ENCODE assay signal across 8 cellular contexts in genomic region chr9:37466037-37466709, GRCh38. TPM values are rescaled to one million over a fixed set of nuclear protein-coding genes. Genes with fewer than 3 reads are reported as not detected.
A peak's percentile ranks its signal among the peaks of the same experiment; 100 is the strongest.
DNase-seq lines count a peak whose midpoint lies in the region; ATAC-seq, FAIRE-seq and TF ChIP-seq lines count a peak whose summit lies in the region.

No MANE protein-coding gene starts in this region.

- H3K9me3 ChIP-seq in CD4-positive, alpha-beta T cell (ENCODE audit: control insufficient read depth, low read length), result no peaks in the 10 kb centered on the region
- no peaks in the 10 kb centered on the region for H3K9me3 ChIP-seq in SU-DHL-6 (ENCODE audit: insufficient read depth, low read length)
- H3K9me3 ChIP-seq in keratinocyte (ENCODE audit: control insufficient read depth, low read depth, low read length), result no peaks in the 10 kb centered on the region
- no peaks in the 10 kb centered on the region for H3K9me3 ChIP-seq in small intestine (ENCODE audit: control insufficient read depth, low read depth)

- in situ Hi-C loops in GM13977 (cut with MboI; ENCODE audit: low pct_unique_long_range_greater_than_20kb, low sequenced_read_pairs, unreplicated experiment), result no loop called here

- POLR2A ChIA-PET in CD4-positive, alpha-beta T cell (lab: Charles Lee), result interaction anchor here (0.5 to 2.5 kb wide), 13 partner anchors 9 to 1717 kb away, joined by 3 to 52 read pairs (median 4); partner anchors contain the start of genes GRHPR, POLR1E, RGP1 and TOMM5

- no peaks in the 10 kb centered on the region for H3K9me2 ChIP-seq in SU-DHL-6 (replicated peaks; ENCODE audit: insufficient read depth, low read length)

- DNase-seq in CD4-positive, alpha-beta T cell, result peak in 2 of 10 experiments; percentile 1 to 38
- peak; percentile 71 for DNase-seq in HuH-7 (ENCODE audit: low spot score)
- DNase-seq in caudate nucleus (lab: John Stamatoyannopoulos, UW), result peak in 49 of 61 donors; percentile 9 to 83 (median 54)
- no peak for DNase-seq in keratinocyte (ENCODE audit: low read depth, low spot score)
- peak; percentile 71 for DNase-seq in small intestine
- no peak for DNase-seq in GM13977 (ENCODE audit: low spot score)

- H3K27me3 ChIP-seq in CD4-positive, alpha-beta T cell (ENCODE audit: control insufficient read depth, insufficient read depth, low read length), result no peaks in the 10 kb centered on the region
- H3K27me3 ChIP-seq in SU-DHL-6 (ENCODE audit: low read length), result no peaks in the 10 kb centered on the region
- H3K27me3 ChIP-seq in keratinocyte (ENCODE audit: control insufficient read depth, extremely low read depth, insufficient read depth, low read length), result no peaks in the 10 kb centered on the region
- H3K27me3 ChIP-seq in small intestine (ENCODE audit: control insufficient read depth in 2 of 2, insufficient read depth in 2 of 2, low read length in 2 of 2), result no peaks in the 10 kb centered on the region

- H4K20me1 ChIP-seq in SU-DHL-6 (ENCODE audit: low read depth, low read length) (peaks cover 9% of the 10 kb centered on the region; the same call in 1 of the 2 replicates), keratinocyte (ENCODE audit: control insufficient read depth, extremely low read depth, insufficient read depth, low read length) (no peaks in the 10 kb centered on the region)

- no peaks in the 10 kb centered on the region for H3K9me3 Mint-ChIP-seq in CD4-positive, alpha-beta T cell

- H3K27ac Mint-ChIP-seq in CD4-positive, alpha-beta T cell, result peak overlapping the region; percentile 92

- intact Hi-C loops in CD4-positive, alpha-beta T cell (cut with DNase I, micrococcal nuclease), result loop anchor here (1.0 to 10.0 kb wide), 8 partner anchors 18 to 1069 kb away; partner anchors contain the start of genes GRHPR (in 1 of the 2), MELK (in 1 of the 2), TOMM5 (in 1 of the 2) and TRMT10B (in 1 of the 2)

- FAIRE-seq in keratinocyte (lab: Jason Lieb, UNC) (no peak), small intestine (lab: Jason Lieb, UNC) (no peak)

- H3K36me3 ChIP-seq in SU-DHL-6 (ENCODE audit: low read length) (no peaks in the 10 kb centered on the region), keratinocyte (ENCODE audit: control insufficient read depth in 2 of 2, extremely low read depth in 1 of 2, insufficient read depth in 2 of 2, low read length in 2 of 2) (no peaks in the 10 kb centered on the region), small intestine (ENCODE audit: control insufficient read depth in 2 of 2, insufficient read depth in 2 of 2, low read length in 2 of 2) (no peaks in the 10 kb centered on the region)

- H2AFZ ChIP-seq in SU-DHL-6 (ENCODE audit: low read depth, low read length, severe bottlenecking), result peak overlapping the region; percentile 77
- peak overlapping the region; percentile 82 for H2AFZ ChIP-seq in keratinocyte (ENCODE audit: control insufficient read depth, low read length)

- H3K4me1 ChIP-seq in keratinocyte (ENCODE audit: control insufficient read depth, extremely low read depth, insufficient read depth, low read length) (peaks cover 26% of the 10 kb centered on the region), small intestine (ENCODE audit: control insufficient read depth in 2 of 2, insufficient read depth in 1 of 2, low read depth in 1 of 2, low read length in 1 of 2) (peaks cover 0 to 4% of the 10 kb centered on the region in 2 donors)

- peaks cover 37% of the 10 kb centered on the region for H3K4me1 Mint-ChIP-seq in CD4-positive, alpha-beta T cell (ENCODE audit: low read depth)

- H3K4me2 ChIP-seq in SU-DHL-6 (ENCODE audit: low read depth, low read length, poor library complexity, severe bottlenecking), result peak overlapping the region; percentile 80
- H3K4me2 ChIP-seq in keratinocyte (ENCODE audit: control insufficient read depth, extremely low read depth, insufficient read depth, low read depth, low read length), result peak overlapping the region; percentile 70

- no peaks in the 10 kb centered on the region for H3K9me1 ChIP-seq in keratinocyte (ENCODE audit: control insufficient read depth, extremely low read depth, insufficient read depth, low read length)

- TF ChIP-seq CTCF in CD4-positive, alpha-beta T cell (IDR thresholded peaks at IDR 0.05), result no peak
- TF ChIP-seq CTCF in SU-DHL-6 (IDR thresholded peaks at IDR 0.05; ENCODE audit: insufficient read depth, low read length, poor library complexity, severe bottlenecking) (no peak), keratinocyte (optimal IDR thresholded peaks at IDR 0.05 in 1 of 3, IDR thresholded peaks at IDR 0.05 in 1 of 3, conservative IDR thresholded peaks at IDR 0.05 in 1 of 3; ENCODE audit: extremely low read depth in 1 of 3, insufficient read depth in 2 of 3, low read length in 3 of 3) (no peak), GM13977 (IDR thresholded peaks at IDR 0.05; ENCODE audit: extremely low read depth, insufficient read depth, missing control alignments) (no peak)

- H3K4me3 ChIP-seq in SU-DHL-6 (ENCODE audit: insufficient read depth, low read length, poor library complexity, severe bottlenecking) (peak overlapping the region; percentile 65), keratinocyte (ENCODE audit: control insufficient read depth in 2 of 3, extremely low read depth in 1 of 3, insufficient read depth in 2 of 3, low read depth in 1 of 3, low read length in 3 of 3) (peak overlapping the region; percentile 82 to 84 (median 84)), small intestine (ENCODE audit: low read depth in 1 of 2, low read length in 2 of 2) (peak overlapping the region; percentile 48 to 66)

- peaks cover 11% of the 10 kb centered on the region; the same call in 1 of the 2 replicates for H3F3A ChIP-seq in SU-DHL-6 (ENCODE audit: insufficient read depth)

- H3K79me2 ChIP-seq in SU-DHL-6 (ENCODE audit: insufficient read depth, low read length) (peaks cover 37% of the 10 kb centered on the region), keratinocyte (ENCODE audit: control insufficient read depth, insufficient read depth, low read length) (peaks cover 32% of the 10 kb centered on the region)

- ATAC-seq in CD4-positive, alpha-beta T cell (ENCODE audit: poor library complexity), result no peak
- peak; percentile 1 for ATAC-seq in GM19455 (IDR thresholded peaks at IDR 0.05; ENCODE audit: unreplicated experiment)

- no peaks in the 10 kb centered on the region for H3K27me3 Mint-ChIP-seq in CD4-positive, alpha-beta T cell

- dilution Hi-C loops in keratinocyte (cut with MboI; ENCODE audit: extremely low pct_ligation_motif_present, low sequenced_read_pairs), result no loop called here

- H3K9ac ChIP-seq in SU-DHL-6 (ENCODE audit: low read length) (peak overlapping the region; percentile 86), keratinocyte (ENCODE audit: control insufficient read depth, extremely low read depth, insufficient read depth, low read length) (peak overlapping the region; percentile 93)

- H3K36me3 Mint-ChIP-seq in CD4-positive, alpha-beta T cell (ENCODE audit: low read depth), result peaks cover 20% of the 10 kb centered on the region

- peak overlapping the region; percentile 90 for H3K27ac ChIP-seq in CD4-positive, alpha-beta T cell (ENCODE audit: low read depth, low read length)
- peak overlapping the region; percentile 72 for H3K27ac ChIP-seq in SU-DHL-6 (ENCODE audit: low read depth, low read length)
- peak overlapping the region; percentile 89 for H3K27ac ChIP-seq in caudate nucleus (ENCODE audit: low read depth, low read length)
- peak overlapping the region; percentile 95 for H3K27ac ChIP-seq in keratinocyte (ENCODE audit: control insufficient read depth, insufficient read depth, low read length)
- peak overlapping the region; percentile 72 to 95 for H3K27ac ChIP-seq in small intestine (ENCODE audit: low read depth in 1 of 2, low read length in 1 of 2)

- H3K4me3 Mint-ChIP-seq in CD4-positive, alpha-beta T cell, result peak overlapping the region; percentile 91

- CTCF ChIA-PET in CD4-positive, alpha-beta T cell (lab: Charles Lee), result no interaction called here

- WGBS in small intestine, 3 donors, result 0 to 1% (median 0%) methylated on average over 47 of the region's 47 CpGs

RNA-seq across cellular contexts. Expression of gene ZBTB5, which starts 0.9 kb away (rescaled TPM):
- 10 to 100 TPM; 21.3 to 22.0 TPM for total RNA-seq in CD4-positive, alpha-beta T cell
- polyA plus RNA-seq in keratinocyte (10.2 to 14.5 TPM (median 12.6 TPM) in 3 replicates), small intestine (1 to 10 TPM; 5.8 to 7.6 (median 6.2) TPM)
- 2.4 TPM for polyA plus RNA-seq in keratinocyte (2011; ENCODE audit: low read depth)
- 4.3 and 6.6 TPM in 2 replicates for polyA plus RNA-seq in keratinocyte (2011; cell fraction: cytosol; rRNA removed)
- polyA plus RNA-seq in keratinocyte (2011; cell fraction: nucleus; rRNA removed), result 26.9 and 29.8 TPM in 2 replicates
- 5.5 and 8.6 TPM in 2 replicates for polyA plus RNA-seq in keratinocyte (2012; ENCODE audit: low replicate concordance)
- polyA minus RNA-seq in keratinocyte, result 11.8 to 26.2 TPM (median 22.9 TPM) in 3 replicates
- 7.5 TPM for polyA minus RNA-seq in keratinocyte (2011; cell fraction: cytosol; rRNA and poly(A)+ RNA removed)
- 15.3 and 22.6 TPM in 2 replicates for polyA minus RNA-seq in keratinocyte (2011; cell fraction: nucleus; rRNA and poly(A)+ RNA removed)

RNA-seq across cellular contexts. Expression of gene POLR1E, which starts 19.6 kb away (rescaled TPM):
- total RNA-seq in CD4-positive, alpha-beta T cell, result 10 to 100 TPM; 28.9 to 29.7 TPM
- polyA plus RNA-seq in keratinocyte (31.8 to 44.4 TPM (median 39.9 TPM) in 3 replicates), small intestine (10 to 100 TPM in 1 of 3 donors, 1 to 10 TPM in 2; 2.2 to 20.3 (median 7.3) TPM)
- 16.6 TPM for polyA plus RNA-seq in keratinocyte (2011; ENCODE audit: low read depth)
- polyA plus RNA-seq in keratinocyte (2011; cell fraction: cytosol; rRNA removed), result 31.3 and 39.2 TPM in 2 replicates
- 35.0 and 36.3 TPM in 2 replicates for polyA plus RNA-seq in keratinocyte (2011; cell fraction: nucleus; rRNA removed)
- polyA plus RNA-seq in keratinocyte (2012; ENCODE audit: low replicate concordance), result 14.2 and 31.6 TPM in 2 replicates
- polyA minus RNA-seq in keratinocyte, result 17.7 to 38.9 TPM (median 22.4 TPM) in 3 replicates
- 18.4 TPM for polyA minus RNA-seq in keratinocyte (2011; cell fraction: cytosol; rRNA and poly(A)+ RNA removed)
- polyA minus RNA-seq in keratinocyte (2011; cell fraction: nucleus; rRNA and poly(A)+ RNA removed), result 14.5 and 25.7 TPM in 2 replicates

RNA-seq across cellular contexts. Expression of gene GRHPR, which starts 43.7 kb away (rescaled TPM):
- 10 to 100 TPM; 29.0 to 29.6 TPM for total RNA-seq in CD4-positive, alpha-beta T cell
- 116 to 173 TPM (median 130 TPM) in 3 replicates for polyA plus RNA-seq in keratinocyte
- polyA plus RNA-seq in keratinocyte (2011; ENCODE audit: low read depth), result 61.1 TPM
- 97.8 and 143 TPM in 2 replicates for polyA plus RNA-seq in keratinocyte (2011; cell fraction: cytosol; rRNA removed)
- polyA plus RNA-seq in keratinocyte (2011; cell fraction: nucleus; rRNA removed), result 123 and 141 TPM in 2 replicates
- 77.0 and 120 TPM in 2 replicates for polyA plus RNA-seq in keratinocyte (2012; ENCODE audit: low replicate concordance)
- 69.6 to 160 TPM (median 131 TPM) in 3 replicates for polyA minus RNA-seq in keratinocyte
- polyA minus RNA-seq in keratinocyte (2011; cell fraction: cytosol; rRNA and poly(A)+ RNA removed), result 83.5 TPM
- 41.9 and 43.0 TPM in 2 replicates for polyA minus RNA-seq in keratinocyte (2011; cell fraction: nucleus; rRNA and poly(A)+ RNA removed)
- polyA plus RNA-seq in small intestine, result 100 to 1,000 TPM; 103 to 134 (median 132) TPM

Comparison
In these comparisons a context has a peak if more than half of its experiments do, and no peak if none do; other contexts are left out.
1. DNase-seq: peak in HuH-7 (single experiment), caudate nucleus (49 of 61) and small intestine (single experiment); none in keratinocyte (single experiment) and GM13977 (single experiment).
2. Peak in every context shown above with its lines, with median percentiles within 50 percentile points of each other: H3K27ac ChIP-seq and H3K4me3 ChIP-seq.